Comparison of ENCODE assay signal across 8 cellular contexts in genomic region chr15:65981837-65982696, GRCh38.
A peak's percentile ranks its signal among the peaks of the same experiment; 100 is the strongest.
DNase-seq lines count a peak whose midpoint lies in the region; ATAC-seq and TF ChIP-seq lines count a peak whose summit lies in the region.

No MANE protein-coding gene starts in this region.

- H3K27ac ChIP-seq in HUES64 (ENCODE audit: low read depth, low read length), result no peak overlapping the region
- H3K27ac ChIP-seq in coronary artery, result no peak overlapping the region
- no peak overlapping the region for H3K27ac ChIP-seq in neural cell (ENCODE audit: low read length)
- no peak overlapping the region for H3K27ac ChIP-seq in thoracic aorta

- H3K4me1 ChIP-seq in HUES64 (ENCODE audit: insufficient read depth, low read length) (peaks cover 17% of the 10 kb centered on the region), thoracic aorta (ENCODE audit: control insufficient read depth in 1 of 2, low read depth in 2 of 2) (peaks cover 0 to 8% of the 10 kb centered on the region in 2 donors)

- H3K4me3 ChIP-seq in HUES64 (ENCODE audit: low read length) (peak overlapping the region; percentile 71), coronary artery (peak overlapping the region; percentile 53), neural cell (ENCODE audit: low read length) (peak overlapping the region; percentile 59), thoracic aorta (peak overlapping the region; percentile 42)

- H3K9ac ChIP-seq in HUES64 (ENCODE audit: low read depth, low read length) (no peak overlapping the region), neural cell (ENCODE audit: low read length) (peak overlapping the region; percentile 9)

- peak; percentile 17 for TF ChIP-seq RAD21 in neural cell (conservative IDR thresholded peaks at IDR 0.05)

- no peaks in the 10 kb centered on the region for H3F3A ChIP-seq in neural cell (ENCODE audit: insufficient read depth, low read length, poor library complexity, severe bottlenecking)

- H3K9me3 ChIP-seq in HUES64 (ENCODE audit: insufficient read depth, low read depth, low read length), result no peaks in the 10 kb centered on the region
- H3K9me3 ChIP-seq in neural cell (ENCODE audit: low read length), result no peaks in the 10 kb centered on the region
- H3K9me3 ChIP-seq in thoracic aorta, result no peaks in the 10 kb centered on the region

- DNase-seq in coronary artery (ENCODE audit: low spot score) (no peak), thoracic aorta (ENCODE audit: low spot score) (no peak), KG1 (lab: John Stamatoyannopoulos, UW) (no peak)

- no peaks in the 10 kb centered on the region for H3K79me2 ChIP-seq in neural cell (replicated peaks; ENCODE audit: insufficient read depth, low read length)

- ATAC-seq in GM18498 (IDR thresholded peaks at IDR 0.05; ENCODE audit: unreplicated experiment) (peak; percentile 78), thoracic aorta (ENCODE audit: insufficient number of reproducible peaks, low FRiP score, low read depth) (no peak), GM18517 (IDR thresholded peaks at IDR 0.05; ENCODE audit: unreplicated experiment) (no peak)
- peak; percentile 77 to 78 for ATAC-seq in activated CD4-positive, CD25-positive, alpha-beta regulatory T cell treated with anti-CD3 and anti-CD28 coated beads, Interleukin-2, amount 50 U/mL, for 24 hours

- TF ChIP-seq EP300 in neural cell (conservative IDR thresholded peaks at IDR 0.05; ENCODE audit: poor library complexity, severe bottlenecking), result no peak

- no peak for TF ChIP-seq CTCF in coronary artery (IDR thresholded peaks at IDR 0.05)
- TF ChIP-seq CTCF in neural cell (IDR thresholded peaks at IDR 0.05; ENCODE audit: poor library complexity, severe bottlenecking), result peak; percentile 43
- no peak for TF ChIP-seq CTCF in thoracic aorta (IDR thresholded peaks at IDR 0.05)

- H3K36me3 ChIP-seq in HUES64 (ENCODE audit: insufficient read depth, low read length), result no peaks in the 10 kb centered on the region
- no peaks in the 10 kb centered on the region for H3K36me3 ChIP-seq in neural cell (ENCODE audit: insufficient read depth, low read length)
- H3K36me3 ChIP-seq in thoracic aorta, result no peaks in the 10 kb centered on the region

- 4% methylated on average over 42 of the region's 43 CpGs for WGBS in HUES64

- H3K27me3 ChIP-seq in HUES64 (ENCODE audit: insufficient read depth, low read length), result peaks cover 6% of the 10 kb centered on the region
- peaks cover 13% of the 10 kb centered on the region for H3K27me3 ChIP-seq in neural cell (ENCODE audit: insufficient read depth, low read depth, low read length)
- peaks cover 7% of the 10 kb centered on the region for H3K27me3 ChIP-seq in thoracic aorta (replicated peaks; ENCODE audit: insufficient read depth)

- no peak overlapping the region for H3K4me2 ChIP-seq in neural cell (ENCODE audit: low read length)

- H2AFZ ChIP-seq in neural cell (ENCODE audit: low read depth, low read length), result no peak overlapping the region

- H3K9me2 ChIP-seq in neural cell (ENCODE audit: insufficient read depth, low read length), result no peaks in the 10 kb centered on the region

- H4K20me1 ChIP-seq in neural cell (ENCODE audit: insufficient read depth), result no peaks in the 10 kb centered on the region

TF ChIP-seq in neural cell, 6 proteins besides CTCF, POLR2A, EP300 and RAD21:
- no peak for TF ChIP-seq EZH2 (IDR thresholded peaks at IDR 0.05; ENCODE audit: borderline replicate concordance, insufficient read depth, low read length, poor library complexity, severe bottlenecking)
- TF ChIP-seq SMC3 (conservative IDR thresholded peaks at IDR 0.05; ENCODE audit: poor library complexity), result no peak
- no peak for TF ChIP-seq POLR2AphosphoS5 (IDR thresholded peaks at IDR 0.05)
- TF ChIP-seq REST (IDR thresholded peaks at IDR 0.05; ENCODE audit: borderline replicate concordance), result no peak
- TF ChIP-seq MXI1 (conservative IDR thresholded peaks at IDR 0.05; ENCODE audit: poor library complexity, severe bottlenecking), result no peak
- no peak for TF ChIP-seq TAF1 (IDR thresholded peaks at IDR 0.05; ENCODE audit: low read depth)

Comparison
In these comparisons a context has a peak if more than half of its experiments do, and no peak if none do; other contexts are left out.
1. ATAC-seq: peak in GM18498 (single experiment) and activated CD4-positive, CD25-positive, alpha-beta regulatory T cell treated with anti-CD3 and anti-CD28 coated beads, Interleukin-2, amount 50 U/mL, for 24 hours (2 of 2); none in thoracic aorta (single experiment) and GM18517 (single experiment).
2. Peak in every context shown above with its lines, with median percentiles within 50 percentile points of each other: H3K4me3 ChIP-seq.